ENCODE assay signal across 9 cellular contexts in genomic region chr17:43927101-43927935, GRCh38. TPM values are rescaled to one million over a fixed set of nuclear protein-coding genes. Genes with fewer than 3 reads are reported as not detected.
DNase-seq lines count a peak whose midpoint lies in the region; ATAC-seq and TF ChIP-seq lines count a peak whose summit lies in the region.
"Had no signal": no experiment of that assay in that cellular context is flagged by ENCODE, and none has a peak within 500 bp of the region (broad histone marks: within the 10 kb centered on the region; RNA-seq: fewer than 3 reads in every experiment).

No MANE protein-coding gene starts in this region.

- no peak for TF ChIP-seq POLR2A in lower leg skin (IDR thresholded peaks at IDR 0.05)

- peaks cover 44% of the 10 kb centered on the region for H3K27me3 ChIP-seq in HUES6 (ENCODE audit: control insufficient read depth, insufficient read depth, low read length)
- no peaks in the 10 kb centered on the region for H3K27me3 ChIP-seq in right cardiac atrium (ENCODE audit: control insufficient read depth, insufficient read depth)
- H3K27me3 ChIP-seq in skeletal muscle satellite cell (ENCODE audit: control insufficient read depth, insufficient read depth, low read length) = peaks cover 78% of the 10 kb centered on the region

- H3K27me3 Mint-ChIP-seq in activated naive CD4-positive, alpha-beta T cell treated with anti-CD3 and anti-CD28 coated beads for 36 hours (ENCODE audit: low read depth) = no peaks in the 10 kb centered on the region

- peak; percentile 56 to 64 for ATAC-seq in right cardiac atrium
- no peak for ATAC-seq in GM19397 (IDR thresholded peaks at IDR 0.05; ENCODE audit: unreplicated experiment)

- H3K27ac ChIP-seq in HUES6 (ENCODE audit: low read depth, low read length) = no peak overlapping the region
- H3K27ac ChIP-seq in right cardiac atrium (ENCODE audit: low read length) = no peak overlapping the region

- H3K9me3 Mint-ChIP-seq in activated naive CD4-positive, alpha-beta T cell treated with anti-CD3 and anti-CD28 coated beads for 36 hours = no peaks in the 10 kb centered on the region

- H3K9me3 ChIP-seq in HUES6 (ENCODE audit: control insufficient read depth, insufficient read depth, low read depth, low read length) (no peaks in the 10 kb centered on the region), right cardiac atrium (ENCODE audit: control insufficient read depth, low read length) (no peaks in the 10 kb centered on the region), skeletal muscle satellite cell (replicated peaks; ENCODE audit: low read length) (no peaks in the 10 kb centered on the region)

- WGBS in right cardiac atrium = 5% methylated on average over 42 of the region's 42 CpGs
- WGBS in lower leg skin, 2 donors = 2 to 7% methylated on average over 36 to 42 of the region's 42 CpGs

- no peak for TF ChIP-seq CTCF in lower leg skin (IDR thresholded peaks at IDR 0.05)
- no peak for TF ChIP-seq CTCF in GM13977 (IDR thresholded peaks at IDR 0.05; ENCODE audit: extremely low read depth, insufficient read depth, missing control alignments)
- no peak for TF ChIP-seq CTCF in GM20000 (IDR thresholded peaks at IDR 0.05; ENCODE audit: extremely low read depth, missing control alignments)

- H3K9ac ChIP-seq in HUES6 (ENCODE audit: low read length) = no peak overlapping the region
- H3K9ac ChIP-seq in skeletal muscle satellite cell (ENCODE audit: low read depth, low read length) = no peak overlapping the region

- peak overlapping the region; percentile 42 for H3K27ac Mint-ChIP-seq in activated naive CD4-positive, alpha-beta T cell treated with anti-CD3 and anti-CD28 coated beads for 36 hours

- intact Hi-C loops in activated naive CD4-positive, alpha-beta T cell treated with anti-CD3 and anti-CD28 coated beads for 36 hours (cut with micrococcal nuclease) = no loop called here
- intact Hi-C loops in right cardiac atrium (cut with DNase I) (no loop called here), lower leg skin (cut with DNase I; ENCODE audit: low total_unique reads) (no loop called here)

- CTCF ChIA-PET in activated naive CD4-positive, alpha-beta T cell treated with anti-CD3 and anti-CD28 coated beads for 36 hours (lab: Charles Lee) = interaction anchor here (1.1 to 4.0 kb wide), 5 partner anchors 10 to 47 kb away, joined by 3 to 20 read pairs (median 10); no protein-coding TSS in a partner anchor

- H3K4me1 ChIP-seq in HUES6 (ENCODE audit: control insufficient read depth, insufficient read depth, low read length) (peaks cover 7% of the 10 kb centered on the region), right cardiac atrium (ENCODE audit: control insufficient read depth, insufficient read depth, low read length) (no peaks in the 10 kb centered on the region), skeletal muscle satellite cell (ENCODE audit: control insufficient read depth, insufficient read depth, low read length) (peaks cover 4% of the 10 kb centered on the region)

- H3K36me3 Mint-ChIP-seq in activated naive CD4-positive, alpha-beta T cell treated with anti-CD3 and anti-CD28 coated beads for 36 hours (ENCODE audit: low read depth) = no peaks in the 10 kb centered on the region

- DNase-seq in activated naive CD4-positive, alpha-beta T cell treated with anti-CD3 and anti-CD28 coated beads for 36 hours = peak; percentile 44
- DNase-seq in right cardiac atrium (peak; percentile 30 to 67 (median 66)), lower leg skin (ENCODE audit: low spot score in 2 of 2) (no peak), GM13977 (ENCODE audit: low spot score) (no peak), GM20000 (ENCODE audit: low spot score) (no peak)
- DNase-seq: NCI-H526 treated with DMSO at 0.1 percent for 48 hours had no signal

- peak overlapping the region; percentile 50 for H3K4me3 ChIP-seq in HUES6 (ENCODE audit: low read depth, low read length)
- H3K4me3 ChIP-seq in right cardiac atrium (ENCODE audit: low read length) = peak overlapping the region; percentile 40
- no peak overlapping the region for H3K4me3 ChIP-seq in skeletal muscle satellite cell (ENCODE audit: low read length)
- no peak overlapping the region for H3K4me3 ChIP-seq in lower leg skin (ENCODE audit: low read depth, poor library complexity, severe bottlenecking)

- peaks cover 23% of the 10 kb centered on the region for H3K4me1 Mint-ChIP-seq in activated naive CD4-positive, alpha-beta T cell treated with anti-CD3 and anti-CD28 coated beads for 36 hours (ENCODE audit: low read depth)

- peak overlapping the region; percentile 71 for H3K4me3 Mint-ChIP-seq in activated naive CD4-positive, alpha-beta T cell treated with anti-CD3 and anti-CD28 coated beads for 36 hours

- peak overlapping the region; percentile 71 for H3K4me2 ChIP-seq in skeletal muscle satellite cell (ENCODE audit: low read length)

- in situ Hi-C loops in GM13977 (cut with MboI; ENCODE audit: low pct_unique_long_range_greater_than_20kb, low sequenced_read_pairs, unreplicated experiment) = no loop called here

- H3K36me3 ChIP-seq in HUES6 (ENCODE audit: control insufficient read depth, insufficient read depth, low read length) = no peaks in the 10 kb centered on the region
- no peaks in the 10 kb centered on the region for H3K36me3 ChIP-seq in skeletal muscle satellite cell (ENCODE audit: insufficient read depth, low read length)

RNA-seq across cellular contexts. Expression of gene PPY, which starts 15.0 kb away (rescaled TPM):
- total RNA-seq in activated naive CD4-positive, alpha-beta T cell treated with anti-CD3 and anti-CD28 coated beads for 36 hours = not detected
- total RNA-seq in right cardiac atrium (not detected), lower leg skin (not detected)
- polyA plus RNA-seq in right cardiac atrium = not detected
- total RNA-seq in skeletal muscle satellite cell (2012; rRNA removed) = not detected in 2 replicates

RNA-seq across cellular contexts. Expression of gene MPP2, which starts 20.0 kb away (rescaled TPM):
- 1 to 10 TPM; 2.3 to 2.5 TPM for total RNA-seq in activated naive CD4-positive, alpha-beta T cell treated with anti-CD3 and anti-CD28 coated beads for 36 hours
- total RNA-seq in right cardiac atrium (10 to 100 TPM in 3 of 4 donors, 1 to 10 TPM in 1; 8.7 to 20.7 (median 15.9) TPM), lower leg skin (10 to 100 TPM in 1 of 4 donors, 1 to 10 TPM in 2, under 1 TPM in 1; 0.42 to 10.7 (median 3.7) TPM)
- 8.8 TPM for polyA plus RNA-seq in right cardiac atrium
- 2.3 and 3.3 TPM in 2 replicates for total RNA-seq in skeletal muscle satellite cell (2012; rRNA removed)

RNA-seq across cellular contexts. Expression of gene PYY, which starts 26.4 kb away (rescaled TPM):
- total RNA-seq in activated naive CD4-positive, alpha-beta T cell treated with anti-CD3 and anti-CD28 coated beads for 36 hours = not detected
- total RNA-seq in right cardiac atrium (not detected), lower leg skin (not detected)
- polyA plus RNA-seq in right cardiac atrium = not detected
- total RNA-seq in skeletal muscle satellite cell (2012; rRNA removed) = under 0.01 TPM in 1 of 2 replicates, not detected in the other

Comparison
In these comparisons a context has a peak if more than half of its experiments do, and no peak if none do; other contexts are left out.
1. H3K4me3 ChIP-seq: peak in HUES6 (single experiment) and right cardiac atrium (single experiment); none in skeletal muscle satellite cell (single experiment) and lower leg skin (single experiment).
2. DNase-seq: peak in activated naive CD4-positive, alpha-beta T cell treated with anti-CD3 and anti-CD28 coated beads for 36 hours (single experiment) and right cardiac atrium (3 of 3); none in lower leg skin (0 of 2), GM13977 (single experiment) and GM20000 (single experiment).